ENCODE assay signal across 10 cellular contexts in the genomic region with DNA sequence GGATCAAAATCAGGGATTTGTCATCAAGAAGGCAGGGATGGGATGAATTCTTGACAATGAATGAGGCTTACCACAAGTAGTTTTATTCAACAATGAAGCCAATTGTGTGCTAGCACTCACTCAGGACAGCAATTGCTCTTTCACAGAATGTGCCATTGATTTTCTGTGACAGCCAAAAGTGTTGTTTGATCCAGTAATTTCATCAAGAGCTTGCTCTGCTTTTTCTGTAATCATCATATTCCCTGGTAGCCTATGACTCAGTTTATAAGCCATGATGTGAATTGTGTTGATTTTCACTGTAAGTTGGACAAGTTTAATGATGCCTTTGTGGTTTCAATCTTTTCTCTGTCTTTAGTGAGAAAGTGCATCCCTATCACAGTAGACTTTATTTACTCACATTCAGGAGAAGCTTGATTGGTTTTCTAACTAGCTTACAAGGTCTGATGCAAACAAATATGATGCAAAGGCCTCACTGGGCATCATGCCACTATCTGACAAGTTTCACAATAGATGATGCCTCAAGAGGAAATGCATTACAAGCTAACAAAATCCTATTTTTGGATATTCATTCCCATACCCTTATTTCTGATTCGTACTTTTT. TPM values are rescaled to one million over a fixed set of nuclear protein-coding genes. Genes with fewer than 3 reads are reported as not detected.
DNase-seq lines count a peak whose midpoint lies in the region; ATAC-seq and TF ChIP-seq lines count a peak whose summit lies in the region.
"Had no signal": no experiment of that assay in that cellular context is flagged by ENCODE, and none has a peak within 500 bp of the region (broad histone marks: within the 10 kb centered on the region; RNA-seq: fewer than 3 reads in every experiment).

No MANE protein-coding gene starts in this region.

- H3K4me3 ChIP-seq in ovary, result no peak overlapping the region
- H3K4me3 ChIP-seq: cardiac muscle cell had no signal

- TF ChIP-seq POLR2A in ovary (IDR thresholded peaks at IDR 0.05), result no peak

- no peak overlapping the region for H3K27ac ChIP-seq in ovary
- H3K27ac ChIP-seq: cardiac muscle cell had no signal

- no peak for TF ChIP-seq EP300 in ovary (IDR thresholded peaks at IDR 0.05)

- no peak for DNase-seq in Right ventricle myocardium superior
- no peak for DNase-seq in Right ventricle myocardium inferior (ENCODE audit: missing footprints)
- peak; percentile 82 for DNase-seq in globus pallidus (ENCODE audit: low spot score)
- DNase-seq in DMS53 treated with DMSO at 0.1 percent for 48 hours (lab: John Stamatoyannopoulos, UW; ENCODE audit: unreplicated experiment), result no peak
- DNase-seq in ovary, result no peak
- DNase-seq: CD8-positive, alpha-beta memory T cell; right cardiac atrium had no signal

- ATAC-seq in Right ventricle myocardium superior (ENCODE audit: poor library complexity), result peak; percentile 41
- no peak for ATAC-seq in Right ventricle myocardium inferior
- no peak for ATAC-seq in HG02678 (IDR thresholded peaks at IDR 0.05; ENCODE audit: unreplicated experiment)
- ATAC-seq: Panc1 had no signal

- H3K9me3 ChIP-seq in ovary, result no peaks in the 10 kb centered on the region

- intact Hi-C loops in Right ventricle myocardium superior (cut with DNase I) (no loop called here), Right ventricle myocardium inferior (cut with DNase I) (no loop called here), ovary (cut with DNase I) (no loop called here)

- no peaks in the 10 kb centered on the region for H3K27me3 ChIP-seq in ovary
- H3K27me3 ChIP-seq: cardiac muscle cell had no signal

- no peaks in the 10 kb centered on the region for H3K36me3 ChIP-seq in ovary
- H3K36me3 ChIP-seq: cardiac muscle cell had no signal

- TF ChIP-seq CTCF in ovary (IDR thresholded peaks at IDR 0.05), result no peak

- no peaks in the 10 kb centered on the region for H3K4me1 ChIP-seq in ovary (ENCODE audit: insufficient read depth)

- WGBS in ovary, 3 donors, result 63 to 89% (median 69%) methylated on average over 1 of the region's 1 CpG

RNA-seq across cellular contexts. Expression of gene CSRNP1, which starts 13.6 kb away (rescaled TPM):
- total RNA-seq in Right ventricle myocardium superior (11.4 TPM), Right ventricle myocardium inferior (12.9 TPM), ovary (100 to 1,000 TPM in 2 of 7 donors, 10 to 100 TPM in 5; 22.4 to 118 (median 54.9) TPM)
- 10 to 100 TPM in 1 of 2 donors, 1 to 10 TPM in 1; 6.5 to 24.7 TPM for polyA plus RNA-seq in ovary

RNA-seq across cellular contexts. Expression of gene XIRP1, which starts 25.4 kb away (rescaled TPM):
- total RNA-seq in Right ventricle myocardium superior (249 TPM), Right ventricle myocardium inferior (317 TPM), ovary (under 1 TPM in 2 of 7 donors, not detected in 5; 0.10 to 0.11 TPM)
- under 1 TPM; 0.04 to 0.13 TPM for polyA plus RNA-seq in ovary
- polyA plus RNA-seq: CD8-positive, alpha-beta memory T cell had no signal

RNA-seq across cellular contexts. Expression of gene TTC21A, which starts 59.6 kb away (rescaled TPM):
- total RNA-seq in Right ventricle myocardium superior (2.0 TPM), Right ventricle myocardium inferior (1.2 TPM), ovary (10 to 100 TPM in 3 of 7 donors, 1 to 10 TPM in 4; 4.8 to 21.4 (median 9.1) TPM)
- polyA plus RNA-seq in ovary, result 1 to 10 TPM; 4.2 to 4.8 TPM

RNA-seq across cellular contexts. Expression of gene GORASP1, which starts 59.6 kb away (rescaled TPM):
- total RNA-seq in Right ventricle myocardium superior (48.4 TPM), Right ventricle myocardium inferior (45.6 TPM), ovary (10 to 100 TPM; 38.0 to 54.5 (median 47.8) TPM)
- polyA plus RNA-seq in ovary, result 10 to 100 TPM; 31.4 to 32.5 TPM

Comparison
In these comparisons a context has a peak if more than half of its experiments do, and no peak if none do; other contexts are left out.
1. RNA of gene XIRP1, which starts 25.4 kb away (total RNA-seq): 317 TPM in Right ventricle myocardium inferior (single experiment) and 249 TPM in Right ventricle myocardium superior (single experiment); 0.10 to 0.11 TPM in ovary; every median in the first group is over 100 times any median in the second.